34 cellular contexts compared by ENCODE assay signal in genomic region chr16:55657616-55658015, GRCh38. TPM values are rescaled to one million over a fixed set of nuclear protein-coding genes. Genes with fewer than 3 reads are reported as not detected.
"Had no signal": no experiment of that assay in that cellular context is flagged by ENCODE, and none has a peak within 500 bp of the region (broad histone marks: within the 10 kb centered on the region; RNA-seq: fewer than 3 reads in every experiment).

No MANE protein-coding gene starts in this region.

- ATAC-seq: activated CD8-positive, alpha-beta memory T cell treated with anti-CD3 and anti-CD28 coated beads, Interleukin-2, amount 10 ng/mL, durations not matched to agents 7 days and 5 days; activated CD8-positive, alpha-beta T cell treated with anti-CD3 and anti-CD28 coated beads, Interleukin-2, amount 10 ng/mL, durations not matched to agents 7 days and 5 days; activated naive CD8-positive, alpha-beta T cell treated with anti-CD3 and anti-CD28 coated beads, Interleukin-2, amount 50 U/mL, for 24 hours had no signal

- H3K27me3 ChIP-seq: ascending aorta had no signal

- H3K27ac Mint-ChIP-seq: activated B cell treated with CpG ODN at 0.5 μM for 24 hours; activated CD4-positive, alpha-beta memory T cell treated with anti-CD3 and anti-CD28 coated beads, Interleukin-2, amount 10 ng/mL, durations not matched to agents 7 days and 5 days; activated CD4-positive, alpha-beta T cell treated with anti-CD3 and anti-CD28 coated beads, Interleukin-2, amount 10 ng/mL, durations not matched to agents 24 days and 14 days; activated CD8-positive, alpha-beta memory T cell treated with anti-CD3 and anti-CD28 coated beads, Interleukin-2, amount 10 ng/mL, durations not matched to agents 7 days and 5 days; activated CD8-positive, alpha-beta T cell treated with anti-CD3 and anti-CD28 coated beads, Interleukin-2, amount 10 ng/mL, durations not matched to agents 7 days and 5 days; activated naive CD4-positive, alpha-beta T cell treated with anti-CD3 and anti-CD28 coated beads, Interleukin-2, amount 10 ng/mL, durations not matched to agents 7 days and 5 days; activated naive CD4-positive, alpha-beta T cell treated with anti-CD3 and anti-CD28 coated beads, Interleukin-2, amount 50 U/mL, for 24 hours; activated naive CD8-positive, alpha-beta T cell; activated naive CD8-positive, alpha-beta T cell treated with anti-CD3 and anti-CD28 coated beads, Interleukin-2, amount 10 ng/mL, durations not matched to agents 7 days and 5 days; activated naive CD8-positive, alpha-beta T cell treated with anti-CD3 and anti-CD28 coated beads, Interleukin-2, amount 50 U/mL, for 24 hours; activated T-cell treated with anti-CD3 and anti-CD28 coated beads, Interleukin-2, amount 50 U/mL, for 24 hours; activated T-helper 2 cell treated with anti-CD3 and anti-CD28 coated beads, Interferon-gamma antibody, Interleukin-2, Interleukin-4, amounts not matched to agents 10 μg/mL and 5 μg/mL and 100 μg/mL, durations not matched to agents 14 hours and 24 hours and 36 hours; brain; T-helper 1 cell treated with Interleukin-12 subunit alpha and Interleukin-12 subunit beta and Interleukin-4 antibody, amounts not matched to agents 30 μg/mL and 1 μg/mL, for 36 hours; T-helper 2 cell treated with Interferon-gamma antibody and Interleukin-4, amounts not matched to agents 5 μg/mL and 100 μg/mL, for 36 hours had no signal

- H3K4me3 Mint-ChIP-seq: activated B cell treated with CpG ODN at 0.5 μM for 24 hours; activated CD4-positive, alpha-beta memory T cell treated with anti-CD3 and anti-CD28 coated beads, Interleukin-2, amount 10 ng/mL, durations not matched to agents 7 days and 5 days; activated CD4-positive, alpha-beta T cell treated with anti-CD3 and anti-CD28 coated beads, Interleukin-2, amount 10 ng/mL, durations not matched to agents 24 days and 14 days; activated CD8-positive, alpha-beta memory T cell treated with anti-CD3 and anti-CD28 coated beads, Interleukin-2, amount 10 ng/mL, durations not matched to agents 7 days and 5 days; activated CD8-positive, alpha-beta T cell treated with anti-CD3 and anti-CD28 coated beads, Interleukin-2, amount 10 ng/mL, durations not matched to agents 7 days and 5 days; activated naive CD4-positive, alpha-beta T cell treated with anti-CD3 and anti-CD28 coated beads, Interleukin-2, amount 10 ng/mL, durations not matched to agents 7 days and 5 days; activated naive CD4-positive, alpha-beta T cell treated with anti-CD3 and anti-CD28 coated beads, Interleukin-2, amount 50 U/mL, for 24 hours; activated naive CD8-positive, alpha-beta T cell; activated naive CD8-positive, alpha-beta T cell treated with anti-CD3 and anti-CD28 coated beads, Interleukin-2, amount 10 ng/mL, durations not matched to agents 7 days and 5 days; activated naive CD8-positive, alpha-beta T cell treated with anti-CD3 and anti-CD28 coated beads, Interleukin-2, amount 50 U/mL, for 24 hours; activated T-cell treated with anti-CD3 and anti-CD28 coated beads, Interleukin-2, amount 50 U/mL, for 24 hours; T-helper 1 cell treated with Interleukin-12 subunit alpha and Interleukin-12 subunit beta and Interleukin-4 antibody, amounts not matched to agents 30 μg/mL and 1 μg/mL, for 36 hours; T-helper 2 cell treated with Interferon-gamma antibody and Interleukin-4, amounts not matched to agents 5 μg/mL and 100 μg/mL, for 36 hours had no signal

- H3K36me3 ChIP-seq: ascending aorta, cardiac muscle cell had no signal

- H3K4me1 Mint-ChIP-seq: activated B cell treated with CpG ODN at 0.5 μM for 24 hours; activated CD4-positive, alpha-beta memory T cell treated with anti-CD3 and anti-CD28 coated beads, Interleukin-2, amount 10 ng/mL, durations not matched to agents 7 days and 5 days; activated CD4-positive, alpha-beta T cell treated with anti-CD3 and anti-CD28 coated beads, Interleukin-2, amount 10 ng/mL, durations not matched to agents 24 days and 14 days; activated CD8-positive, alpha-beta memory T cell treated with anti-CD3 and anti-CD28 coated beads, Interleukin-2, amount 10 ng/mL, durations not matched to agents 7 days and 5 days; activated naive CD4-positive, alpha-beta T cell treated with anti-CD3 and anti-CD28 coated beads, Interleukin-2, amount 10 ng/mL, durations not matched to agents 7 days and 5 days; activated naive CD4-positive, alpha-beta T cell treated with anti-CD3 and anti-CD28 coated beads, Interleukin-2, amount 50 U/mL, for 24 hours; activated naive CD8-positive, alpha-beta T cell treated with anti-CD3 and anti-CD28 coated beads, Interleukin-2, amount 10 ng/mL, durations not matched to agents 7 days and 5 days; activated naive CD8-positive, alpha-beta T cell treated with anti-CD3 and anti-CD28 coated beads, Interleukin-2, amount 50 U/mL, for 24 hours had no signal

- H3K36me3 Mint-ChIP-seq: activated CD8-positive, alpha-beta memory T cell treated with anti-CD3 and anti-CD28 coated beads, Interleukin-2, amount 10 ng/mL, durations not matched to agents 7 days and 5 days; activated naive CD4-positive, alpha-beta T cell treated with anti-CD3 and anti-CD28 coated beads, Interleukin-2, amount 10 ng/mL, durations not matched to agents 7 days and 5 days; activated naive CD4-positive, alpha-beta T cell treated with anti-CD3 and anti-CD28 coated beads, Interleukin-2, amount 50 U/mL, for 24 hours; activated naive CD8-positive, alpha-beta T cell; activated naive CD8-positive, alpha-beta T cell treated with anti-CD3 and anti-CD28 coated beads, Interleukin-2, amount 10 ng/mL, durations not matched to agents 7 days and 5 days; brain had no signal

- DNase-seq: activated B cell treated with CpG ODN at 0.5 μM for 24 hours; activated CD4-positive, alpha-beta memory T cell treated with anti-CD3 and anti-CD28 coated beads, Interleukin-2, amount 10 ng/mL, durations not matched to agents 7 days and 5 days; activated CD4-positive, alpha-beta T cell treated with anti-CD3 and anti-CD28 coated beads for 4 hours; activated CD4-positive, alpha-beta T cell treated with anti-CD3 and anti-CD28 coated beads, Interleukin-2, amount 10 ng/mL, durations not matched to agents 24 days and 14 days; activated CD4-positive, alpha-beta T cell treated with anti-CD3 and anti-CD28 coated beads, Interleukin-2, amount 50 U/mL, for 1 hour; activated CD4-positive, alpha-beta T cell treated with anti-CD3 and anti-CD28 coated beads, Interleukin-2, amount 50 U/mL, for 4 hours; activated CD4-positive, CD25-positive, alpha-beta regulatory T cell treated with anti-CD3 and anti-CD28 coated beads, Interleukin-2, amount 50 U/mL, for 72 hours; activated CD8-positive, alpha-beta memory T cell treated with anti-CD3 and anti-CD28 coated beads for 24 hours; activated CD8-positive, alpha-beta memory T cell treated with anti-CD3 and anti-CD28 coated beads, Interleukin-2, amount 10 ng/mL, durations not matched to agents 7 days and 5 days; activated CD8-positive, alpha-beta memory T cell treated with anti-CD3 and anti-CD28 coated beads, Interleukin-2, amount 50 U/mL, for 48 hours; activated CD8-positive, alpha-beta T cell treated with anti-CD3 and anti-CD28 coated beads, Interleukin-2, amount 10 ng/mL, durations not matched to agents 7 days and 5 days; activated effector memory CD4-positive, alpha-beta T cell treated with Interleukin-2 at 50 U/mL for 16 hours; activated gamma-delta T cell; activated naive CD4-positive, alpha-beta T cell treated with anti-CD3 and anti-CD28 coated beads, Interleukin-2, amount 10 ng/mL, durations not matched to agents 7 days and 5 days; activated naive CD4-positive, alpha-beta T cell treated with Interleukin-2 at 50 U/mL for 16 hours; activated naive CD8-positive, alpha-beta T cell treated with anti-CD3 and anti-CD28 coated beads, Interleukin-2, amount 10 ng/mL, durations not matched to agents 7 days and 5 days; activated naive CD8-positive, alpha-beta T cell treated with anti-CD3 and anti-CD28 coated beads, Interleukin-2, amount 50 U/mL, for 24 hours; activated T-cell treated with anti-CD3 and anti-CD28 coated beads, Interleukin-2, amount 50 U/mL, for 24 hours; activated T-cell treated with anti-CD3 and anti-CD28 coated beads, Interleukin-2, amount 50 U/mL, for 48 hours; amygdala; anterior cingulate cortex; central memory CD4-positive, alpha-beta T cell; T-helper 1 cell; T-helper 2 cell; T-helper 9 cell had no signal

- H3K4me3 ChIP-seq: ascending aorta, cardiac muscle cell had no signal

- H3K9me3 Mint-ChIP-seq: activated B cell treated with CpG ODN at 0.5 μM for 24 hours; activated CD4-positive, alpha-beta memory T cell treated with anti-CD3 and anti-CD28 coated beads, Interleukin-2, amount 10 ng/mL, durations not matched to agents 7 days and 5 days; activated CD4-positive, alpha-beta T cell treated with anti-CD3 and anti-CD28 coated beads, Interleukin-2, amount 10 ng/mL, durations not matched to agents 24 days and 14 days; activated naive CD4-positive, alpha-beta T cell treated with anti-CD3 and anti-CD28 coated beads, Interleukin-2, amount 10 ng/mL, durations not matched to agents 7 days and 5 days; activated naive CD4-positive, alpha-beta T cell treated with anti-CD3 and anti-CD28 coated beads, Interleukin-2, amount 50 U/mL, for 24 hours; activated naive CD8-positive, alpha-beta T cell treated with anti-CD3 and anti-CD28 coated beads, Interleukin-2, amount 10 ng/mL, durations not matched to agents 7 days and 5 days; activated naive CD8-positive, alpha-beta T cell treated with anti-CD3 and anti-CD28 coated beads, Interleukin-2, amount 50 U/mL, for 24 hours; activated T-cell treated with anti-CD3 and anti-CD28 coated beads, Interleukin-2, amount 50 U/mL, for 24 hours; activated T-helper 2 cell treated with anti-CD3 and anti-CD28 coated beads, Interferon-gamma antibody, Interleukin-2, Interleukin-4, amounts not matched to agents 10 μg/mL and 5 μg/mL and 100 μg/mL, durations not matched to agents 14 hours and 24 hours and 36 hours; T-helper 1 cell treated with Interleukin-12 subunit alpha and Interleukin-12 subunit beta and Interleukin-4 antibody, amounts not matched to agents 30 μg/mL and 1 μg/mL, for 36 hours; T-helper 2 cell treated with Interferon-gamma antibody and Interleukin-4, amounts not matched to agents 5 μg/mL and 100 μg/mL, for 36 hours had no signal

- H3K4me1 ChIP-seq: ascending aorta had no signal

- H3K9me3 ChIP-seq: ascending aorta had no signal

- H3K27ac ChIP-seq: ascending aorta, cardiac muscle cell, VCaP had no signal

RNA-seq across cellular contexts. Expression of gene SLC6A2, which starts 1.8 kb away (rescaled TPM):
- total RNA-seq: activated B cell treated with CpG ODN at 0.5 μM for 24 hours; activated CD4-positive, alpha-beta memory T cell treated with anti-CD3 and anti-CD28 coated beads, Interleukin-2, amount 10 ng/mL, durations not matched to agents 7 days and 5 days; activated CD4-positive, alpha-beta T cell treated with anti-CD3 and anti-CD28 coated beads, Interleukin-2, amount 10 ng/mL, durations not matched to agents 24 days and 14 days; activated CD8-positive, alpha-beta memory T cell treated with anti-CD3 and anti-CD28 coated beads, Interleukin-2, amount 10 ng/mL, durations not matched to agents 7 days and 5 days; activated CD8-positive, alpha-beta T cell treated with anti-CD3 and anti-CD28 coated beads, Interleukin-2, amount 10 ng/mL, durations not matched to agents 7 days and 5 days; activated naive CD8-positive, alpha-beta T cell treated with anti-CD3 and anti-CD28 coated beads, Interleukin-2, amount 10 ng/mL, durations not matched to agents 7 days and 5 days; activated T-helper 2 cell treated with anti-CD3 and anti-CD28 coated beads, Interferon-gamma antibody, Interleukin-2, Interleukin-4, amounts not matched to agents 10 μg/mL and 5 μg/mL and 100 μg/mL, durations not matched to agents 14 hours and 24 hours and 36 hours; ascending aorta had no signal
